Comparison of ENCODE assay signal across 9 cellular contexts in the genomic region with DNA sequence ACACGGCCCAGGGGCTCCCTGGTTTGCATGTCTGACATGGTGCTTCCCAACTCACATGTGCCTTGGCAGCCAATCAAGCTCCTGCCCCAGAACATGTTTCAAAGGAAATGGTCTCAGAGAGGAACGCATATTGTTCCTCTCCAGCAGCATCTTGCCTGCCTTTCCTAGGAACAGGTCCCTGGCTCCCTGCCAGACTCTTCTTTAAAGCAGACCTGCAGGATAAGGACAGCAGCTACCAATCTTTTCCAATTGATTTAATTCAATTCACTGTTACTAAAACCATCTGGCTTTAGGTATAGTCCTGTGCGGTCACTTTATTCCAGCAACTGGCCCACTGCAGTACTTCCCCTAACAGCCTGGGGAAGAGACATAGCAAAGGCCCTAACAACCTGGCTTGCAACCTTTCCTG.
DNase-seq lines count a peak whose midpoint lies in the region; ATAC-seq, FAIRE-seq and TF ChIP-seq lines count a peak whose summit lies in the region.
"Had no signal": no experiment of that assay in that cellular context is flagged by ENCODE, and none has a peak within 500 bp of the region (broad histone marks: within the 10 kb centered on the region; RNA-seq: fewer than 3 reads in every experiment).

No MANE protein-coding gene starts in this region.

- no peak for ATAC-seq in GM21367 (IDR thresholded peaks at IDR 0.05; ENCODE audit: unreplicated experiment)
- no peak for ATAC-seq in HG02763 (IDR thresholded peaks at IDR 0.05; ENCODE audit: unreplicated experiment)
- ATAC-seq: HCT116 had no signal

- FAIRE-seq in GM12891 (lab: Jason Lieb, UNC): peak; percentile 9
- no peak for FAIRE-seq in urothelium cell line (lab: Jason Lieb, UNC)

- DNase-seq in GM12891 (ENCODE audit: insufficient read length, low spot score) (no peak), NCI-H446 (lab: John Stamatoyannopoulos, UW) (peak; percentile 83 to 93), epithelial cell of prostate (ENCODE audit: low read depth, low spot score) (peak; percentile 73), occipital lobe (lab: John Stamatoyannopoulos, UW) (peak; percentile 29), urothelium cell line (ENCODE audit: low spot score) (no peak), SHP77 (lab: John Stamatoyannopoulos, UW) (no peak)

- peak overlapping the region; percentile 19 for H3K27ac ChIP-seq in epithelial cell of prostate

- no peak for TF ChIP-seq POLR2A in GM12891 (IDR thresholded peaks at IDR 0.05; ENCODE audit: low read depth, low read length)

TF ChIP-seq in GM12891, 5 proteins besides CTCF, POLR2A, EP300 and RAD21:
- no peak for TF ChIP-seq PAX5 (IDR thresholded peaks at IDR 0.05; ENCODE audit: insufficient read depth, low read length, severe bottlenecking)
- no peak for TF ChIP-seq POU2F2 (IDR thresholded peaks at IDR 0.05; ENCODE audit: low read depth, low read length)
- no peak for TF ChIP-seq TAF1 (IDR thresholded peaks at IDR 0.05; ENCODE audit: low read depth, low read length)
- TF ChIP-seq SPI1 (IDR thresholded peaks at IDR 0.05; ENCODE audit: low read depth, low read length): no peak
- TF ChIP-seq POLR2AphosphoS5 (IDR thresholded peaks at IDR 0.05; ENCODE audit: low read depth, low read length): no peak

Comparison
In these comparisons a context has a peak if more than half of its experiments do, and no peak if none do; other contexts are left out.
1. DNase-seq: peak in NCI-H446 (2 of 2), epithelial cell of prostate (single experiment) and occipital lobe (single experiment); none in GM12891 (single experiment), urothelium cell line (single experiment) and SHP77 (0 of 2).